In genomic region chr14:106348873-106349540, GRCh38 we compare ENCODE assay signal across 8 cellular contexts.
DNase-seq lines count a peak whose midpoint lies in the region; ATAC-seq and TF ChIP-seq lines count a peak whose summit lies in the region.
"Not testable (repeated sequence)": the region's sequence is repeated elsewhere in the genome, so short reads cannot be mapped to it uniquely, and the experiment has no call there.

No MANE protein-coding gene starts in this region.

- TF ChIP-seq EP300 in stomach (IDR thresholded peaks at IDR 0.05), result not testable (repeated sequence)

- TF ChIP-seq CTCF in DOHH2 (IDR thresholded peaks at IDR 0.05; ENCODE audit: low read depth, low read length, poor library complexity, severe bottlenecking) (peak; percentile 91), LNCAP (IDR thresholded peaks at IDR 0.05) (peak; percentile 53), MCF 10A (IDR thresholded peaks at IDR 0.05; ENCODE audit: unreplicated experiment) (peak; percentile 69), stomach (IDR thresholded peaks at IDR 0.05) (peak in 4 of 7 experiments; percentile 18 to 68 (median 50))

- H3K4me1 Mint-ChIP-seq in MCF 10A (ENCODE audit: insufficient read depth, unreplicated experiment), result not testable (repeated sequence)
- peaks cover 12% of the 10 kb centered on the region for H3K4me1 Mint-ChIP-seq in memory B cell

- peak overlapping the region; percentile 68 for H3K4me2 ChIP-seq in DOHH2 (ENCODE audit: low read length)

- H3K79me2 ChIP-seq in DOHH2 (ENCODE audit: control insufficient read depth, low read length), result not testable (repeated sequence)

- H3K27me3 Mint-ChIP-seq in MCF 10A (ENCODE audit: insufficient read depth, unreplicated experiment), result peaks cover 79% of the 10 kb centered on the region
- H3K27me3 Mint-ChIP-seq in memory B cell, result not testable (repeated sequence)

- H3K4me3 Mint-ChIP-seq in MCF 10A (ENCODE audit: unreplicated experiment), result not testable (repeated sequence)
- peak overlapping the region; percentile 78 for H3K4me3 Mint-ChIP-seq in memory B cell

- H3K27ac Mint-ChIP-seq in MCF 10A (ENCODE audit: low read depth, unreplicated experiment); memory B cell: not testable (repeated sequence)

- peaks cover 29% of the 10 kb centered on the region for H3F3A ChIP-seq in DOHH2 (ENCODE audit: control insufficient read depth, insufficient read depth)

- not testable (repeated sequence) for H3K9me3 ChIP-seq in DOHH2 (ENCODE audit: control insufficient read depth, insufficient read depth, low read length); stomach

- not testable (repeated sequence) for H3K36me3 Mint-ChIP-seq in MCF 10A (ENCODE audit: insufficient read depth, unreplicated experiment); memory B cell

- H3K4me1 ChIP-seq in DOHH2 (ENCODE audit: control insufficient read depth, low read length), result peaks cover 94% of the 10 kb centered on the region
- not testable (repeated sequence) for H3K4me1 ChIP-seq in stomach

- H3K27me3 ChIP-seq in DOHH2 (ENCODE audit: control insufficient read depth, low read length), result not testable (repeated sequence)
- H3K27me3 ChIP-seq in stomach, result peaks cover 0 to 26% (median 0%) of the 10 kb centered on the region in 3 donors

- not testable (repeated sequence) for BruUV-seq in MCF 10A (replicated peaks; lab: Mats Ljungman, UMichigan)

- peak overlapping the region; percentile 71 for H3K4me3 ChIP-seq in DOHH2 (ENCODE audit: low read length)
- not testable (repeated sequence) for H3K4me3 ChIP-seq in stomach

- POLR2A ChIA-PET in MCF 10A (lab: Yijun Ruan, JAX), result not testable (repeated sequence)

- peaks cover 30% of the 10 kb centered on the region for H3K36me3 ChIP-seq in DOHH2 (ENCODE audit: control insufficient read depth, low read length)
- not testable (repeated sequence) for H3K36me3 ChIP-seq in stomach

- intact Hi-C loops in MCF 10A (cut with micrococcal nuclease); stomach (cut with DNase I; ENCODE audit: low total_unique reads): not testable (repeated sequence)

- TF ChIP-seq POLR2A in stomach (IDR thresholded peaks at IDR 0.05), result not testable (repeated sequence)

- not testable (repeated sequence) for H3K9me2 ChIP-seq in DOHH2 (replicated peaks; ENCODE audit: control insufficient read depth, low read length)

- 22 to 50% (median 25%) methylated on average over 9 to 18 of the region's 18 CpGs for WGBS in stomach, 5 donors

- H3K9me3 Mint-ChIP-seq in MCF 10A (ENCODE audit: unreplicated experiment); memory B cell: not testable (repeated sequence)

- CTCF ChIA-PET in MCF 10A (lab: Yijun Ruan, JAX), result not testable (repeated sequence)

- peak; percentile 56 for ATAC-seq in memory B cell (ENCODE audit: low read depth)

- not testable (repeated sequence) for H4K20me1 ChIP-seq in DOHH2 (ENCODE audit: control insufficient read depth, insufficient read depth, low read depth, low read length)

- DNase-seq in T-helper 9 cell, result peak; percentile 77
- DNase-seq in activated T-cell treated with anti-CD3 and anti-CD28 coated beads for 24 hours (ENCODE audit: low read depth), result peak; percentile 58
- peak; percentile 38 for DNase-seq in MCF 10A (ENCODE audit: unreplicated experiment)
- DNase-seq in memory B cell (ENCODE audit: low spot score in 2 of 2), result peak; percentile 79 to 88
- DNase-seq in stimulated activated CD4-positive, alpha-beta T cell treated with anti-CD3 and anti-CD28 coated beads, Interleukin-2, amount 100 ng/mL, for 4 hours (ENCODE audit: low read depth), result peak; percentile 59
- DNase-seq in stomach, result peak; percentile 69

- peak overlapping the region; percentile 86 for H3K27ac ChIP-seq in DOHH2 (ENCODE audit: low read depth, low read length)
- not testable (repeated sequence) for H3K27ac ChIP-seq in stomach
